In the genomic region with DNA sequence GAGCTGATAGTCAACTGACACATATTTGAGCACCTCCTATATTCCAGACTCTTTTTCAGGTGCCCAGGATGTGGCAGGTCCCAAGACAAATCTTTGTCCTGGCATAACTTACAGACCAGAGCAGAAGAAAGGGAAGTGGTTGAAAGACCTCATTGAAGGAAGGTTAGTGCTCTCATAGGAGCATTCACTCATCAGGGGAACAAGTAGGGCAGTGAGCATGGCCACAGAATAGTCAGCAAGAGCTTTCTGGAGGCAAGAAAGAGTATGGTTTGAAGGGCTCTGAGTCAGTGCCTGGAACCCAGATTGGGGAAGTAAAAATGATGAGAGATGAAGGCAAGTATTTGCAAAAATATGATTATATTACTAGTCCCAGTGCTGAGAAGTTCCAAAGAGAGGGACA, we compare ENCODE assay signal across 21 cellular contexts. TPM values are rescaled to one million over a fixed set of nuclear protein-coding genes. Genes with fewer than 3 reads are reported as not detected.
"Had no signal": no experiment of that assay in that cellular context is flagged by ENCODE, and none has a peak within 500 bp of the region (broad histone marks: within the 10 kb centered on the region; RNA-seq: fewer than 3 reads in every experiment).

No MANE protein-coding gene starts in this region.

- H3K27me3 ChIP-seq: adrenal gland, colonic mucosa, heart right ventricle, right lobe of liver, upper lobe of left lung had no signal

- H3K4me3 ChIP-seq: adrenal gland, colonic mucosa, heart right ventricle, left ventricle myocardium inferior, psoas muscle, right lobe of liver, upper lobe of left lung had no signal

- H3K27ac ChIP-seq: adrenal gland, colonic mucosa, heart right ventricle, left ventricle myocardium inferior, psoas muscle, right lobe of liver, upper lobe of left lung, WERI-Rb-1 had no signal

- H3K4me1 ChIP-seq: colonic mucosa, right lobe of liver, upper lobe of left lung had no signal

- H3K9me3 ChIP-seq: adrenal gland, colonic mucosa, heart right ventricle, left ventricle myocardium inferior, psoas muscle, right lobe of liver, upper lobe of left lung had no signal

- ATAC-seq: activated CD4-positive, alpha-beta T cell treated with anti-CD3 and anti-CD28 coated beads for 36 hours; activated CD8-positive, alpha-beta T cell treated with anti-CD3 and anti-CD28 coated beads, Interleukin-2, amount 10 ng/mL, durations not matched to agents 7 days and 5 days; psoas muscle; right lobe of liver had no signal

- DNase-seq: activated CD4-positive, alpha-beta T cell treated with anti-CD3 and anti-CD28 coated beads for 36 hours; activated CD8-positive, alpha-beta T cell treated with anti-CD3 and anti-CD28 coated beads, Interleukin-2, amount 10 ng/mL, durations not matched to agents 7 days and 5 days; activated naive CD4-positive, alpha-beta T cell treated with Interleukin-2 at 50 U/mL for 16 hours; adrenal gland; caudate nucleus; colonic mucosa; effector CD4-positive, alpha-beta T cell; foreskin melanocyte; heart right ventricle; left ventricle myocardium inferior; mesenchymal stem cell; nephron progenitor cell; psoas muscle; right lobe of liver; stimulated activated CD4-positive, alpha-beta T cell treated with anti-CD3 and anti-CD28 coated beads, Interleukin-1b, Interleukin-23, amount 100 ng/mL, for 48 hours; T1000; upper lobe of left lung; WERI-Rb-1 had no signal

- H3K36me3 ChIP-seq: adrenal gland, colonic mucosa, left ventricle myocardium inferior, right lobe of liver, upper lobe of left lung, WERI-Rb-1 had no signal

RNA-seq across cellular contexts. Expression of gene MLANA, which starts 32.8 kb away (rescaled TPM):
- total RNA-seq: activated CD4-positive, alpha-beta T cell treated with anti-CD3 and anti-CD28 coated beads for 36 hours; activated CD8-positive, alpha-beta T cell treated with anti-CD3 and anti-CD28 coated beads, Interleukin-2, amount 10 ng/mL, durations not matched to agents 7 days and 5 days; activated T-helper 1 cell treated with anti-CD3 and anti-CD28 coated beads, Interleukin-12 subunit alpha, Interleukin-12 subunit beta, Interleukin-2, Interleukin-4 antibody, amounts not matched to agents 30 ng/mL and 10 ng/mL and 1 ng/mL, durations not matched to agents 14 hours and 24 hours and 36 hours; adrenal gland; colonic mucosa; heart right ventricle; left ventricle myocardium inferior; omental fat pad; psoas muscle; right lobe of liver; temporal lobe; upper lobe of left lung had no signal
